Comparison of ENCODE assay signal across 17 cellular contexts in the genomic region with DNA sequence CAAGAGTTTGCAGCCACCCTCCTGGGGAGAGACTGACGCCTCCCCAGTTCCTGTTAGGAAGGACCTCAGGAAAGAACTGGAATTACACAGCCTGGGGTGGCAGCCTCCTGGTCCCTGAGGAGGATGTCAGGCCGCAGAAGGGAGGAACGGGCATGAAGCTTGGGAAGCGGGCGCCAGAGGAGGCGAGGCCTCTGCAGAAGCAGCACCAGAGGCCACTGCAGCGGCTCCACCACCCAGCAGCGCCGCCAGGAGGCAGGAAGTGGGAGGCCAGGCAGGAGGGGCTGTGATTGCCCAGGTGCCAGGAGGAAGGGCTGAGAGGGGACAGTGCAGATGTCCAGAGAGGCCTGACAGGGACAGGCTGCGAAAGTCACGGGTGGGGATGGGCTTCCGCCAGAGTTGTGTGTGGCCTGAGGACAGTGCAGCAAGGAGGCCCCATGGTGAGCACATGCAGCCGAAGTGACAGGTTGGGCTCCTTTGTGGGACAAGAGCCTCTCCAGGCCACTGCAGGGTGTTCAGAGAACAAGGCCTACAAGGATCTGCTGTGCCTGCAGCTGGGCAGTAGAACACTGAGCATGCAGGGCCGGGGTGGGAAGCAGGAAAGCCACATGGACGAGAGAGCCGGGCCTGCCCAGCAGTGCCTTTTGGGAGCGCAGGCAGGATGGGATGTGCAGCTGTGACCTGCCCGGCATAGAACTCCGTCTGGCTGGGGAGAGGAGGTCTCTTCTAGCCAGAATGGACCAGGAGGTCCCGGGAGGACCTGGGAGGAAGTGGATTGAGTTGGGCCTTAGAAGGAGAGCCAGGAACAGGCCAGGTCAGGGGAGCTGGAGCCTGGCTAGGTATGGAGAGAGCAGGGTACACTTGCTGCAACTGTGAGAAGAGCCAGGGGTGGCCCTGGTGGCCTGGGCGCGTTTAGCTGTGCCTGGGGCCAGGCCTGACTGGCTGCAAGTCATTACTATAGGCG. TPM values are rescaled to one million over a fixed set of nuclear protein-coding genes. Genes with fewer than 3 reads are reported as not detected.
DNase-seq lines count a peak whose midpoint lies in the region; ATAC-seq, FAIRE-seq and TF ChIP-seq lines count a peak whose summit lies in the region.
"Had no signal": no experiment of that assay in that cellular context is flagged by ENCODE, and none has a peak within 500 bp of the region (broad histone marks: within the 10 kb centered on the region; RNA-seq: fewer than 3 reads in every experiment).

No MANE protein-coding gene starts in this region.

- peak; percentile 39 for TF ChIP-seq CTCF in 22Rv1 (IDR thresholded peaks at IDR 0.05)
- peak; percentile 34 for TF ChIP-seq CTCF in DOHH2 (IDR thresholded peaks at IDR 0.05; ENCODE audit: low read depth, low read length, poor library complexity, severe bottlenecking)
- TF ChIP-seq CTCF in astrocyte of the cerebellum (IDR thresholded peaks at IDR 0.05; ENCODE audit: low read depth, low read length, missing control alignments) = peak; percentile 8
- TF ChIP-seq CTCF in kidney (IDR thresholded peaks at IDR 0.05; ENCODE audit: borderline replicate concordance, extremely low read depth, insufficient read depth) = no peak

- H3K9ac ChIP-seq in kidney (ENCODE audit: low read length in 2 of 2) = no peak overlapping the region

- no peak for FAIRE-seq in kidney (lab: Jason Lieb, UNC)
- FAIRE-seq: RCC 7860 had no signal

- H3K9me3 ChIP-seq in DOHH2 (ENCODE audit: control insufficient read depth, insufficient read depth, low read length) (no peaks in the 10 kb centered on the region), kidney (ENCODE audit: control insufficient read depth in 1 of 2, low read length in 2 of 2) (no peaks in the 10 kb centered on the region)
- H3K9me3 ChIP-seq: MG63, prostate gland had no signal

- in situ Hi-C loops in astrocyte of the cerebellum (cut with HindIII; ENCODE audit: low sequenced_read_pairs) = no loop called here

- H3F3A ChIP-seq in DOHH2 (ENCODE audit: control insufficient read depth, insufficient read depth) = no peaks in the 10 kb centered on the region

- no peaks in the 10 kb centered on the region for H3K27me3 ChIP-seq in DOHH2 (ENCODE audit: control insufficient read depth, low read length)
- H3K27me3 ChIP-seq: ascending aorta, MG63 had no signal

- ATAC-seq in GM21723 (IDR thresholded peaks at IDR 0.05; ENCODE audit: unreplicated experiment) = no peak

- H3K9me2 ChIP-seq in DOHH2 (replicated peaks; ENCODE audit: control insufficient read depth, low read length) = no peaks in the 10 kb centered on the region

- H4K20me1 ChIP-seq in DOHH2 (ENCODE audit: control insufficient read depth, insufficient read depth, low read depth, low read length) = no peaks in the 10 kb centered on the region; the same call in 1 of the 2 replicates

- no peaks in the 10 kb centered on the region for H3K36me3 ChIP-seq in DOHH2 (ENCODE audit: control insufficient read depth, low read length)
- H3K36me3 ChIP-seq in kidney (ENCODE audit: control insufficient read depth in 1 of 2, insufficient read depth in 2 of 2, low read length in 2 of 2) = no peaks in the 10 kb centered on the region
- H3K36me3 ChIP-seq: MG63, prostate gland had no signal

- H3K4me3 ChIP-seq in DOHH2 (ENCODE audit: low read length) (no peak overlapping the region), astrocyte of the cerebellum (ENCODE audit: low read depth, low read length) (no peak overlapping the region), kidney (ENCODE audit: low read length in 2 of 2) (no peak overlapping the region)
- H3K4me3 ChIP-seq: ascending aorta, MG63, prostate gland had no signal

- H3K4me1 ChIP-seq in DOHH2 (ENCODE audit: control insufficient read depth, low read length) (no peaks in the 10 kb centered on the region), kidney (ENCODE audit: control insufficient read depth in 1 of 2, insufficient read depth in 1 of 2, low read depth in 1 of 2, low read length in 2 of 2) (no peaks in the 10 kb centered on the region)
- H3K4me1 ChIP-seq: ascending aorta, prostate gland had no signal

- DNase-seq in astrocyte of the cerebellum (ENCODE audit: low read depth) (no peak), kidney (peak; percentile 64), C1 segment of cervical spinal cord (lab: John Stamatoyannopoulos, UW) (no peak), midbrain (lab: John Stamatoyannopoulos, UW) (no peak), MV-4-11 (lab: John Stamatoyannopoulos, UW) (no peak)
- DNase-seq: MG63; stimulated activated CD4-positive, alpha-beta T cell treated with anti-CD3 and anti-CD28 coated beads, Interleukin-2, amount 100 ng/mL, for 48 hours; stimulated activated naive CD4-positive, alpha-beta T cell had no signal

- intact Hi-C loops in kidney (cut with DNase I) = no loop called here

- H3K27ac ChIP-seq in 22Rv1 = no peak overlapping the region
- H3K27ac ChIP-seq in DOHH2 (ENCODE audit: low read depth, low read length) = no peak overlapping the region
- no peak overlapping the region for H3K27ac ChIP-seq in kidney (ENCODE audit: low read depth in 2 of 2, low read length in 2 of 2)
- H3K27ac ChIP-seq: ascending aorta, C4-2B, epithelial cell of prostate, prostate gland had no signal

- H3K79me2 ChIP-seq in DOHH2 (ENCODE audit: control insufficient read depth, low read length) = no peaks in the 10 kb centered on the region

- no peak overlapping the region for H3K4me2 ChIP-seq in DOHH2 (ENCODE audit: low read length)

RNA-seq across cellular contexts. Expression of a gene that starts 39.1 kb away (rescaled TPM):
- not detected for total RNA-seq in kidney
- polyA plus RNA-seq in kidney (ENCODE audit: insufficient read depth, low read depth, low replicate concordance) = not detected
- total RNA-seq: ascending aorta, mesothelial cell of epicardium had no signal
